8 cellular contexts compared by ENCODE assay signal in genomic region chr2:113889471-113890252, GRCh38. TPM values are rescaled to one million over a fixed set of nuclear protein-coding genes. Genes with fewer than 3 reads are reported as not detected.
DNase-seq lines count a peak whose midpoint lies in the region; ATAC-seq, FAIRE-seq and TF ChIP-seq lines count a peak whose summit lies in the region.

ACTR3 (plus strand) TSS chr2:113890089; CDS start chr2:113890280, 191 bp downstream.

- H3K4me1 Mint-ChIP-seq in WTC11: peaks cover 66% of the 10 kb centered on the region

- WGBS in small intestine, 3 donors: 0 to 1% (median 0%) methylated on average over 26 to 51 of the region's 51 CpGs

- H3K4me1 ChIP-seq in small intestine (ENCODE audit: control insufficient read depth in 2 of 2, insufficient read depth in 1 of 2, low read depth in 1 of 2, low read length in 1 of 2): peaks cover 7 to 25% of the 10 kb centered on the region in 2 donors

- H3K4me3 ChIP-seq in cardiac fibroblast (replicated peaks in 1 of 2; ENCODE audit: low read depth in 2 of 2, low read length in 2 of 2) (peak within 1 kb of the TSS; percentile 79 to 97), small intestine (ENCODE audit: low read depth in 1 of 2, low read length in 2 of 2) (peak within 1 kb of the TSS; percentile 87 to 92)

- POLR2A ChIA-PET in WTC11 (lab: Charles Lee): interaction anchor here (2.0 kb wide), 1 partner anchor 133 kb away, joined by 12 read pairs; the partner anchor contains the start of gene SLC35F5

- TF ChIP-seq CTCF in WTC11 (IDR thresholded peaks at IDR 0.05) (no peak), cardiac fibroblast (IDR thresholded peaks at IDR 0.05; ENCODE audit: low read depth, low read length) (no peak)

- no peaks in the 10 kb centered on the region for H3K9me3 Mint-ChIP-seq in WTC11

- DNase-seq in AG08395 (ENCODE audit: low spot score) (peak; percentile 98), NCI-H226 (peak; percentile 96), WTC11 (ENCODE audit: low spot score) (peak; percentile 98), cardiac fibroblast (ENCODE audit: low read depth in 2 of 2) (peak; percentile 99), iPS-NIHi11 (ENCODE audit: low spot score) (peak; percentile 90), small intestine (peak; percentile 99)

- ATAC-seq in GM18909 (IDR thresholded peaks at IDR 0.05; ENCODE audit: poor library complexity, unreplicated experiment) (peak; percentile 60), HG03175 (IDR thresholded peaks at IDR 0.05; ENCODE audit: unreplicated experiment) (peak; percentile 52), WTC11 (peak; percentile 89)

- no peaks in the 10 kb centered on the region for H3K9me3 ChIP-seq in small intestine (ENCODE audit: control insufficient read depth, low read depth)

- no peaks in the 10 kb centered on the region for H3K27me3 ChIP-seq in small intestine (ENCODE audit: control insufficient read depth in 2 of 2, insufficient read depth in 2 of 2, low read length in 2 of 2)

- H3K4me3 Mint-ChIP-seq in WTC11: peak within 1 kb of the TSS; percentile 96

- no peak for FAIRE-seq in small intestine (lab: Jason Lieb, UNC)

- H3K27ac ChIP-seq in small intestine (ENCODE audit: low read depth in 1 of 2, low read length in 1 of 2): peak within 1 kb of the TSS; percentile 84 to 99

- no peaks in the 10 kb centered on the region for H3K36me3 ChIP-seq in small intestine (ENCODE audit: control insufficient read depth in 2 of 2, insufficient read depth in 2 of 2, low read length in 2 of 2)

- H3K27me3 Mint-ChIP-seq in WTC11 (ENCODE audit: low read depth): no peaks in the 10 kb centered on the region

- H3K36me3 Mint-ChIP-seq in WTC11: peaks cover 3% of the 10 kb centered on the region; the same call in 1 of the 2 replicates

- CTCF ChIA-PET in WTC11 (lab: Charles Lee): interaction anchor here (0.7 kb wide), 1 partner anchor 133 kb away, joined by 3 read pairs; the partner anchor contains the start of gene SLC35F5

- peak within 1 kb of the TSS; percentile 100 for H3K27ac Mint-ChIP-seq in WTC11

TF ChIP-seq in WTC11, 78 proteins besides CTCF, POLR2A, EP300 and RAD21 (continues in another document):
- TF ChIP-seq MYBL2 (CRISPR knock-in tag; IDR thresholded peaks at IDR 0.05) (peak; percentile 69; the same call in 1 of the 2 replicates), MAX (CRISPR knock-in tag; IDR thresholded peaks at IDR 0.05) (peak; percentile 70), E2F5 (CRISPR knock-in tag; IDR thresholded peaks at IDR 0.05) (0 out of 2 replicates have a peak, but pooled peaks have one; percentile 42), ZNF232 (CRISPR knock-in tag; IDR thresholded peaks at IDR 0.05) (peak; percentile 82; the same call in 1 of the 2 replicates), SMAD3 (CRISPR knock-in tag; IDR thresholded peaks at IDR 0.05; ENCODE audit: borderline replicate concordance) (peak; percentile 10; the same call in 1 of the 2 replicates), ZNF263 (CRISPR knock-in tag; IDR thresholded peaks at IDR 0.05; ENCODE audit: low read depth) (peak; percentile 51; the same call in 1 of the 2 replicates), ATF3 (CRISPR knock-in tag; conservative IDR thresholded peaks at IDR 0.05) (no peak), SP1 (CRISPR knock-in tag; conservative IDR thresholded peaks at IDR 0.05) (peak; percentile 67), ZNF281 (CRISPR knock-in tag; IDR thresholded peaks at IDR 0.05) (peak; percentile 44; the same call in 1 of the 2 replicates), TEAD1 (CRISPR knock-in tag; IDR thresholded peaks at IDR 0.05) (peak; percentile 71; the same call in 1 of the 2 replicates), PRDM15 (CRISPR knock-in tag; IDR thresholded peaks at IDR 0.05) (peak; percentile 99), OVOL2 (CRISPR knock-in tag; IDR thresholded peaks at IDR 0.05; ENCODE audit: borderline replicate concordance) (no peak), ETV6 (CRISPR knock-in tag; IDR thresholded peaks at IDR 0.05) (peak; percentile 81)

RNA-seq across cellular contexts. Expression of gene ACTR3, which starts in this region (rescaled TPM):
- total RNA-seq in WTC11 (2021): 148 to 169 TPM (median 149 TPM) in 3 replicates
- 10 to 100 TPM; 78.9 to 97.6 (median 93.3) TPM for polyA plus RNA-seq in small intestine

Comparison
In these comparisons a context has a peak if more than half of its experiments do, and no peak if none do; other contexts are left out.
1. Peak in every context shown above with its lines: DNase-seq, ATAC-seq, H3K4me3 ChIP-seq and H3K27ac ChIP-seq.